31 cellular contexts compared by ENCODE assay signal in genomic region chr12:47110706-47111391, GRCh38. TPM values are rescaled to one million over a fixed set of nuclear protein-coding genes. Genes with fewer than 3 reads are reported as not detected.
A peak's percentile ranks its signal among the peaks of the same experiment; 100 is the strongest.
DNase-seq lines count a peak whose midpoint lies in the region; ATAC-seq, FAIRE-seq and TF ChIP-seq lines count a peak whose summit lies in the region.
"Had no signal": no experiment of that assay in that cellular context is flagged by ENCODE, and none has a peak within 500 bp of the region (broad histone marks: within the 10 kb centered on the region; RNA-seq: fewer than 3 reads in every experiment).

No MANE protein-coding gene starts in this region.

- H3K4me3 Mint-ChIP-seq in activated CD4-positive, alpha-beta T cell treated with anti-CD3 and anti-CD28 coated beads, Interleukin-2, amount 10 ng/mL, durations not matched to agents 7 days and 5 days: no peak overlapping the region
- H3K4me3 Mint-ChIP-seq in effector memory CD8-positive, alpha-beta T cell: peak overlapping the region in 1 of 2 donors; percentile 74
- no peak overlapping the region for H3K4me3 Mint-ChIP-seq in stimulated activated naive B cell treated with anti-CD40 and anti-IgM and Interleukin-4, amounts not matched to agents 10 μg/mL and 1 μg/mL and 100 μg/mL, for 72 hours
- H3K4me3 Mint-ChIP-seq: activated B cell treated with CpG ODN at 0.5 μM for 24 hours; CD14-positive monocyte; stimulated activated memory B cell treated with anti-CD40 and anti-IgM and Interleukin-4, amounts not matched to agents 10 μg/mL and 1 μg/mL and 100 μg/mL, for 72 hours had no signal

- no peak overlapping the region for H3K4me2 ChIP-seq in A549

- ATAC-seq in A549 (no peak), omental fat pad (ENCODE audit: low FRiP score) (no peak)
- no peak for ATAC-seq in effector memory CD8-positive, alpha-beta T cell (replicated peaks)
- no peak for ATAC-seq in stimulated activated naive B cell treated with anti-CD40 and anti-IgM and Interleukin-4, amounts not matched to agents 10 μg/mL and 1 μg/mL and 100 μg/mL, for 72 hours (replicated peaks)
- ATAC-seq: left colon; mucosa of descending colon; stimulated activated memory B cell treated with anti-CD40 and anti-IgM and Interleukin-4, amounts not matched to agents 10 μg/mL and 1 μg/mL and 100 μg/mL, for 72 hours had no signal

- POLR2A ChIA-PET in activated CD4-positive, alpha-beta T cell treated with anti-CD3 and anti-CD28 coated beads, Interleukin-2, amount 10 ng/mL, durations not matched to agents 7 days and 5 days (lab: Charles Lee): no interaction called here
- POLR2A ChIA-PET in A549 (lab: Yijun Ruan, JAX): no interaction called here

- no peaks in the 10 kb centered on the region for H3K9me3 ChIP-seq in A549
- H3K9me3 ChIP-seq: mucosa of descending colon, ovary, SJSA1, thoracic aorta had no signal

- TF ChIP-seq CTCF in A549 (IDR thresholded peaks at IDR 0.05) (no peak), VCaP (conservative IDR thresholded peaks at IDR 0.05) (no peak), omental fat pad (IDR thresholded peaks at IDR 0.05) (no peak)

- H3K4me3 ChIP-seq in A549: no peak overlapping the region
- H3K4me3 ChIP-seq: GM23248, mucosa of descending colon, ovary, SJSA1, thoracic aorta had no signal

- no peaks in the 10 kb centered on the region for H3K27me3 Mint-ChIP-seq in activated CD4-positive, alpha-beta T cell treated with anti-CD3 and anti-CD28 coated beads, Interleukin-2, amount 10 ng/mL, durations not matched to agents 7 days and 5 days
- H3K27me3 Mint-ChIP-seq in effector memory CD8-positive, alpha-beta T cell: no peaks in the 10 kb centered on the region
- no peaks in the 10 kb centered on the region for H3K27me3 Mint-ChIP-seq in stimulated activated naive B cell treated with anti-CD40 and anti-IgM and Interleukin-4, amounts not matched to agents 10 μg/mL and 1 μg/mL and 100 μg/mL, for 72 hours
- H3K27me3 Mint-ChIP-seq: activated B cell treated with CpG ODN at 0.5 μM for 24 hours; stimulated activated memory B cell treated with anti-CD40 and anti-IgM and Interleukin-4, amounts not matched to agents 10 μg/mL and 1 μg/mL and 100 μg/mL, for 72 hours had no signal

- WGBS in A549 (ENCODE audit: missing lambda C conversion rate): 92% methylated on average over 2 of the region's 2 CpGs

- TF ChIP-seq EP300 in A549 (IDR thresholded peaks at IDR 0.05): no peak

- no peak for TF ChIP-seq POLR2A in A549 (IDR thresholded peaks at IDR 0.05; ENCODE audit: low read length)

- no peak overlapping the region for H3K27ac Mint-ChIP-seq in activated CD4-positive, alpha-beta T cell treated with anti-CD3 and anti-CD28 coated beads, Interleukin-2, amount 10 ng/mL, durations not matched to agents 7 days and 5 days
- H3K27ac Mint-ChIP-seq in effector memory CD8-positive, alpha-beta T cell: peak overlapping the region; percentile 54 to 73
- no peak overlapping the region for H3K27ac Mint-ChIP-seq in stimulated activated naive B cell treated with anti-CD40 and anti-IgM and Interleukin-4, amounts not matched to agents 10 μg/mL and 1 μg/mL and 100 μg/mL, for 72 hours
- H3K27ac Mint-ChIP-seq: activated B cell treated with CpG ODN at 0.5 μM for 24 hours; CD14-positive monocyte; stimulated activated memory B cell treated with anti-CD40 and anti-IgM and Interleukin-4, amounts not matched to agents 10 μg/mL and 1 μg/mL and 100 μg/mL, for 72 hours had no signal

- peak; percentile 95 for FAIRE-seq in A549 (lab: Jason Lieb, UNC)

- DNase-seq in activated CD4-positive, alpha-beta T cell treated with anti-CD3 and anti-CD28 coated beads for 48 hours: peak; percentile 12
- DNase-seq in activated CD4-positive, alpha-beta T cell treated with anti-CD3 and anti-CD28 coated beads, Interleukin-2, amount 10 ng/mL, durations not matched to agents 7 days and 5 days: no peak
- no peak for DNase-seq in A549 (ENCODE audit: low read depth in 1 of 2, low spot score in 1 of 2)
- DNase-seq in effector memory CD8-positive, alpha-beta T cell: no peak
- no peak for DNase-seq in NCI-H1694 treated with DMSO at 0.1 percent for 48 hours (lab: John Stamatoyannopoulos, UW)
- no peak for DNase-seq in omental fat pad (ENCODE audit: low spot score)
- no peak for DNase-seq in stimulated activated naive B cell treated with anti-CD40 and anti-IgM and Interleukin-4, amounts not matched to agents 10 μg/mL and 1 μg/mL and 100 μg/mL, for 72 hours
- DNase-seq: 8988T; activated B cell treated with CpG ODN at 0.5 μM for 24 hours; activated CD8-positive, alpha-beta memory T cell treated with anti-CD3 and anti-CD28 coated beads for 24 hours; caudate nucleus; cortex of kidney; DMS79 treated with DMSO at 0.1 percent for 48 hours; effector memory CD4-positive, alpha-beta T cell; erythroblast; GDM1; GM23248; hypothalamus; IMR-90; left colon; mucosa of descending colon; NCI-H1694; NCI-H82; ovary; RPMI8226 had no signal

- H3K4me1 ChIP-seq in A549: peaks cover 13% of the 10 kb centered on the region
- H3K4me1 ChIP-seq: SJSA1 had no signal

- peaks cover 26% of the 10 kb centered on the region for H3K4me1 Mint-ChIP-seq in activated CD4-positive, alpha-beta T cell treated with anti-CD3 and anti-CD28 coated beads, Interleukin-2, amount 10 ng/mL, durations not matched to agents 7 days and 5 days
- peaks cover 11 to 25% of the 10 kb centered on the region in 2 donors for H3K4me1 Mint-ChIP-seq in effector memory CD8-positive, alpha-beta T cell (ENCODE audit: low read depth in 2 of 2)
- H3K4me1 Mint-ChIP-seq in stimulated activated naive B cell treated with anti-CD40 and anti-IgM and Interleukin-4, amounts not matched to agents 10 μg/mL and 1 μg/mL and 100 μg/mL, for 72 hours: peaks cover 0 to 2% of the 10 kb centered on the region in 2 donors
- H3K4me1 Mint-ChIP-seq: activated B cell treated with CpG ODN at 0.5 μM for 24 hours; stimulated activated memory B cell treated with anti-CD40 and anti-IgM and Interleukin-4, amounts not matched to agents 10 μg/mL and 1 μg/mL and 100 μg/mL, for 72 hours had no signal

- no peak overlapping the region for H3K27ac ChIP-seq in A549
- H3K27ac ChIP-seq in VCaP: peak overlapping the region; percentile 6; the same call in 1 of the 2 replicates
- H3K27ac ChIP-seq: GM23248, ovary, SJSA1, thoracic aorta had no signal

- H3K9me3 Mint-ChIP-seq in activated CD4-positive, alpha-beta T cell treated with anti-CD3 and anti-CD28 coated beads, Interleukin-2, amount 10 ng/mL, durations not matched to agents 7 days and 5 days: no peaks in the 10 kb centered on the region
- H3K9me3 Mint-ChIP-seq in effector memory CD8-positive, alpha-beta T cell: no peaks in the 10 kb centered on the region
- no peaks in the 10 kb centered on the region for H3K9me3 Mint-ChIP-seq in stimulated activated naive B cell treated with anti-CD40 and anti-IgM and Interleukin-4, amounts not matched to agents 10 μg/mL and 1 μg/mL and 100 μg/mL, for 72 hours
- H3K9me3 Mint-ChIP-seq: activated B cell treated with CpG ODN at 0.5 μM for 24 hours; CD14-positive monocyte; stimulated activated memory B cell treated with anti-CD40 and anti-IgM and Interleukin-4, amounts not matched to agents 10 μg/mL and 1 μg/mL and 100 μg/mL, for 72 hours had no signal

- no peak for TF ChIP-seq RAD21 in A549 (conservative IDR thresholded peaks at IDR 0.05 in 1 of 2, IDR thresholded peaks at IDR 0.05 in 1 of 2)

- CTCF ChIA-PET in activated CD4-positive, alpha-beta T cell treated with anti-CD3 and anti-CD28 coated beads, Interleukin-2, amount 10 ng/mL, durations not matched to agents 7 days and 5 days (lab: Charles Lee): interaction anchor here (0.9 to 1.4 kb wide), 3 partner anchors 9 to 32 kb away, joined by 3 read pairs; partner anchors contain the start of gene PCED1B
- CTCF ChIA-PET in A549 (lab: Yijun Ruan, JAX): interaction anchor here (0.9 kb wide), 1 partner anchor 287 kb away, joined by 4 read pairs; no protein-coding TSS in a partner anchor

- peaks cover 48% of the 10 kb centered on the region for H3K36me3 Mint-ChIP-seq in activated CD4-positive, alpha-beta T cell treated with anti-CD3 and anti-CD28 coated beads, Interleukin-2, amount 10 ng/mL, durations not matched to agents 7 days and 5 days (ENCODE audit: low read depth)
- peaks cover 4% of the 10 kb centered on the region for H3K36me3 Mint-ChIP-seq in effector memory CD8-positive, alpha-beta T cell (ENCODE audit: insufficient read depth)
- H3K36me3 Mint-ChIP-seq in stimulated activated naive B cell treated with anti-CD40 and anti-IgM and Interleukin-4, amounts not matched to agents 10 μg/mL and 1 μg/mL and 100 μg/mL, for 72 hours: peaks cover 31 to 61% of the 10 kb centered on the region in 2 donors

TF ChIP-seq in A549, 52 proteins besides CTCF, POLR2A, EP300 and RAD21 (continues in another document):
- TF ChIP-seq KDM5A (IDR thresholded peaks at IDR 0.05) (no peak), SMC3 (IDR thresholded peaks at IDR 0.05) (no peak), ATOH8 (CRISPR knock-in tag; IDR thresholded peaks at IDR 0.05; ENCODE audit: low read depth) (no peak), MAZ (IDR thresholded peaks at IDR 0.05; ENCODE audit: borderline replicate concordance, low read depth, low read length) (no peak), ZNF302 (CRISPR knock-in tag; IDR thresholded peaks at IDR 0.05) (no peak), MYC (IDR thresholded peaks at IDR 0.05; ENCODE audit: borderline replicate concordance, low read length) (no peak)

RNA-seq across cellular contexts. Expression of gene AMIGO2, which starts 31.1 kb away (rescaled TPM):
- total RNA-seq in activated CD4-positive, alpha-beta T cell treated with anti-CD3 and anti-CD28 coated beads, Interleukin-2, amount 10 ng/mL, durations not matched to agents 7 days and 5 days: 10 to 100 TPM; 10.3 to 10.8 TPM
- polyA plus RNA-seq in A549 (2011; rRNA removed) (636 and 690 TPM in 2 replicates), A549 (2017; fragmentation: RNase III; extraction: RNeasy Plus Mini Kit Qiagen cat#74134 plus additional on column Dnase treatment) (196 to 288 TPM (median 273 TPM) in 3 replicates)
- 131 and 181 TPM in 2 replicates for polyA plus RNA-seq in A549 (2012; cell fraction: cytosol; rRNA removed)
- polyA plus RNA-seq in A549 (2012; cell fraction: nucleus; rRNA removed): 104 and 164 TPM in 2 replicates
- polyA minus RNA-seq in A549 (2011; rRNA and poly(A)+ RNA removed): 293 and 311 TPM in 2 replicates
- total RNA-seq in omental fat pad: 10 to 100 TPM in 2 of 4 donors, 1 to 10 TPM in 2; 5.8 to 17.8 (median 13.4) TPM

RNA-seq across cellular contexts. Expression of gene PCED1B, which starts 31.4 kb away (rescaled TPM):
- total RNA-seq in activated CD4-positive, alpha-beta T cell treated with anti-CD3 and anti-CD28 coated beads, Interleukin-2, amount 10 ng/mL, durations not matched to agents 7 days and 5 days: 10 to 100 TPM; 58.7 to 59.7 TPM
- polyA plus RNA-seq in A549 (2011; rRNA removed): 74.6 and 92.2 TPM in 2 replicates
- polyA plus RNA-seq in A549 (2012; cell fraction: cytosol; rRNA removed): 104 and 133 TPM in 2 replicates
- polyA plus RNA-seq in A549 (2012; cell fraction: nucleus; rRNA removed): 247 TPM in 2 replicates
- polyA plus RNA-seq in A549 (2017; fragmentation: RNase III; extraction: RNeasy Plus Mini Kit Qiagen cat#74134 plus additional on column Dnase treatment): 92.7 to 122 TPM (median 108 TPM) in 3 replicates
- 75.0 and 84.8 TPM in 2 replicates for polyA minus RNA-seq in A549 (2011; rRNA and poly(A)+ RNA removed)
- 1 to 10 TPM; 1.9 to 5.7 (median 3.8) TPM for total RNA-seq in omental fat pad
- polyA plus RNA-seq: neural cell had no signal

Comparison
In these comparisons a context has a peak if more than half of its experiments do, and no peak if none do; other contexts are left out.
1. H3K27ac Mint-ChIP-seq: peak in effector memory CD8-positive, alpha-beta T cell (2 of 2); none in activated CD4-positive, alpha-beta T cell treated with anti-CD3 and anti-CD28 coated beads, Interleukin-2, amount 10 ng/mL, durations not matched to agents 7 days and 5 days (single experiment) and stimulated activated naive B cell treated with anti-CD40 and anti-IgM and Interleukin-4, amounts not matched to agents 10 μg/mL and 1 μg/mL and 100 μg/mL, for 72 hours (single experiment).
2. RNA of gene PCED1B, which starts 31.4 kb away (total RNA-seq): 58.7 to 59.7 TPM in activated CD4-positive, alpha-beta T cell treated with anti-CD3 and anti-CD28 coated beads, Interleukin-2, amount 10 ng/mL, durations not matched to agents 7 days and 5 days; 1.9 to 5.7 TPM in omental fat pad; every median in the first group is over 4 times any median in the second.